ENCODE assay signal across 12 cellular contexts in the genomic region with DNA sequence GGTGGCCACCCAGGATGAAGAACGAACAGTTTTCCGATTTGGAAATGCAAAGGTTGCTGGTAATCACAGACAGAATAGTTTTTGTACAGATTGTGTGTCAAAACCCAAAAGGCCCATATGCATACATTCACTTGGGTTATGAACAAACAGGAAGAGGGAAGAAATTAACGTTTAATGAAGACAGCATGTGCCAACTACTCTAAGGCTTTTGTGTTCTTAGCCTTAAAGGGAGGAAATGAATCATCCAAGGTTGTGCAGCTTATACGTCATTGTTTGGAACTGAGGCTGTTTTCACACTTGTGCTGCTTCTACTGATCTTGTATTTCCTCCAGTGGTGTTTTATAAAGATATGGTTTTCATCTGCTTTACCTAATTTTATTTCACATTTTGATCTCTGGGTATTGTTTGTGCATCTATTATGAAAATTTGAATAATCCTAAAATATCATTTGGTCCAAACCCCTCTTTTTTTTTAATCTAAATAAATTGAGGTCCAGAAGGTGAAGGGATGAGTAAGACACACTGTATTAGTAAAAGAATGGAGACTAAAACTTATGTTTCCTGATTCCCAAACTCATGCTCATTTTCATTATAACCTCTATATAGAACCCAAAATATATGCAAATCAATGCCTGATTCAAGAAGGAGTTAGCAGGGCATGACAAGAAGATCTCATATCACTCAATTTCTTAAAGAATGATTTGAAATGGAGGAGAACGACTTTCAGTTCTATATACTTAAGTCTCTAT.
DNase-seq lines count a peak whose midpoint lies in the region; ATAC-seq and TF ChIP-seq lines count a peak whose summit lies in the region.
"Had no signal": no experiment of that assay in that cellular context is flagged by ENCODE, and none has a peak within 500 bp of the region (broad histone marks: within the 10 kb centered on the region; RNA-seq: fewer than 3 reads in every experiment).

No MANE protein-coding gene starts in this region.

- H3K4me3 ChIP-seq in Panc1 (ENCODE audit: low read depth in 2 of 2, low read length in 2 of 2) (no peak overlapping the region), fibroblast of villous mesenchyme (ENCODE audit: low read depth, low read length) (no peak overlapping the region)
- H3K4me3 ChIP-seq: neural progenitor cell had no signal

- H3K27ac ChIP-seq in Panc1 (ENCODE audit: low read length): no peak overlapping the region
- H3K27ac ChIP-seq: neural progenitor cell had no signal

- intact Hi-C loops in Panc1 (cut with micrococcal nuclease; ENCODE audit: unreplicated experiment): no loop called here

- in situ Hi-C loops in Panc1 (cut with HindIII; ENCODE audit: low pct_unique_long_range_greater_than_20kb, low sequenced_read_pairs): no loop called here

- no peaks in the 10 kb centered on the region for H3K36me3 ChIP-seq in Panc1 (ENCODE audit: control insufficient read depth, insufficient read depth, low read length)
- H3K36me3 ChIP-seq: neural progenitor cell had no signal

- H3K36me3 Mint-ChIP-seq in activated naive CD4-positive, alpha-beta T cell treated with anti-CD3 and anti-CD28 coated beads, Interleukin-2, amount 10 ng/mL, durations not matched to agents 7 days and 5 days: no peaks in the 10 kb centered on the region
- H3K36me3 Mint-ChIP-seq: neural progenitor cell had no signal

- no peaks in the 10 kb centered on the region for H3K9me3 Mint-ChIP-seq in activated naive CD4-positive, alpha-beta T cell treated with anti-CD3 and anti-CD28 coated beads, Interleukin-2, amount 10 ng/mL, durations not matched to agents 7 days and 5 days
- H3K9me3 Mint-ChIP-seq: dendritic cell treated with granulocyte-macrophage colony-stimulating factor and Interleukin-4, amounts not matched to agents 40 ng/mL and 50 ng/mL, for 4 days; neural progenitor cell; stimulated activated naive CD8-positive, alpha-beta T cell treated with anti-CD3 and anti-CD28 coated beads, Interleukin-15, Interleukin-2, amounts not matched to agents 100 ng/mL and 50 ng/mL, for 24 hours had no signal

- no peaks in the 10 kb centered on the region for H3K4me1 Mint-ChIP-seq in activated naive CD4-positive, alpha-beta T cell treated with anti-CD3 and anti-CD28 coated beads, Interleukin-2, amount 10 ng/mL, durations not matched to agents 7 days and 5 days

- H3K4me1 ChIP-seq in Panc1 (ENCODE audit: control insufficient read depth, insufficient read depth, low read length): peaks cover 5% of the 10 kb centered on the region

- TF ChIP-seq CTCF in Panc1 (IDR thresholded peaks at IDR 0.05) (no peak), fibroblast of villous mesenchyme (IDR thresholded peaks at IDR 0.05; ENCODE audit: insufficient read depth, low read depth, low read length) (no peak)

- no peaks in the 10 kb centered on the region for H3K9me3 ChIP-seq in Panc1 (ENCODE audit: control insufficient read depth, insufficient read depth, low read depth, low read length)

- no peak overlapping the region for H3K27ac Mint-ChIP-seq in activated naive CD4-positive, alpha-beta T cell treated with anti-CD3 and anti-CD28 coated beads, Interleukin-2, amount 10 ng/mL, durations not matched to agents 7 days and 5 days
- H3K27ac Mint-ChIP-seq: dendritic cell treated with granulocyte-macrophage colony-stimulating factor and Interleukin-4, amounts not matched to agents 40 ng/mL and 50 ng/mL, for 4 days; neural progenitor cell; stimulated activated naive CD8-positive, alpha-beta T cell treated with anti-CD3 and anti-CD28 coated beads, Interleukin-15, Interleukin-2, amounts not matched to agents 100 ng/mL and 50 ng/mL, for 24 hours had no signal

- no peaks in the 10 kb centered on the region for H3K27me3 ChIP-seq in Panc1 (ENCODE audit: control insufficient read depth, insufficient read depth, low read length)
- H3K27me3 ChIP-seq: neural progenitor cell had no signal

- peak; percentile 48 for ATAC-seq in GM19395 (IDR thresholded peaks at IDR 0.05; ENCODE audit: unreplicated experiment)
- ATAC-seq in Panc1: peak; percentile 81; the same call in 1 of the 2 replicates

- H3K27me3 Mint-ChIP-seq in activated naive CD4-positive, alpha-beta T cell treated with anti-CD3 and anti-CD28 coated beads, Interleukin-2, amount 10 ng/mL, durations not matched to agents 7 days and 5 days: no peaks in the 10 kb centered on the region
- H3K27me3 Mint-ChIP-seq: dendritic cell treated with granulocyte-macrophage colony-stimulating factor and Interleukin-4, amounts not matched to agents 40 ng/mL and 50 ng/mL, for 4 days; stimulated activated naive CD8-positive, alpha-beta T cell treated with anti-CD3 and anti-CD28 coated beads, Interleukin-15, Interleukin-2, amounts not matched to agents 100 ng/mL and 50 ng/mL, for 24 hours had no signal

- POLR2A ChIA-PET in Panc1 (lab: Charles Lee): no interaction called here

- CTCF ChIA-PET in Panc1 (lab: Charles Lee): no interaction called here
- CTCF ChIA-PET in activated naive CD4-positive, alpha-beta T cell treated with anti-CD3 and anti-CD28 coated beads, Interleukin-2, amount 10 ng/mL, durations not matched to agents 7 days and 5 days (lab: Charles Lee): interaction anchor here (0.7 kb wide), 1 partner anchor 530 kb away, joined by 4 read pairs; no protein-coding TSS in a partner anchor

- DNase-seq in A172 (ENCODE audit: low spot score): peak; percentile 88
- peak; percentile 55 for DNase-seq in Panc1 (ENCODE audit: low read depth, low spot score)
- peak; percentile 91 for DNase-seq in fibroblast of villous mesenchyme (ENCODE audit: low read depth)
- no peak for DNase-seq in NCI-H2171 (lab: John Stamatoyannopoulos, UW)
- no peak for DNase-seq in mesenteric fat pad (ENCODE audit: low spot score)
- no peak for DNase-seq in activated naive CD4-positive, alpha-beta T cell treated with anti-CD3 and anti-CD28 coated beads, Interleukin-2, amount 10 ng/mL, durations not matched to agents 7 days and 5 days
- DNase-seq in NCI-H526 (lab: John Stamatoyannopoulos, UW): no peak
- DNase-seq: NCI-H1105 had no signal

- no peak overlapping the region for H3K4me3 Mint-ChIP-seq in activated naive CD4-positive, alpha-beta T cell treated with anti-CD3 and anti-CD28 coated beads, Interleukin-2, amount 10 ng/mL, durations not matched to agents 7 days and 5 days
- H3K4me3 Mint-ChIP-seq: dendritic cell treated with granulocyte-macrophage colony-stimulating factor and Interleukin-4, amounts not matched to agents 40 ng/mL and 50 ng/mL, for 4 days; neural progenitor cell; stimulated activated naive CD8-positive, alpha-beta T cell treated with anti-CD3 and anti-CD28 coated beads, Interleukin-15, Interleukin-2, amounts not matched to agents 100 ng/mL and 50 ng/mL, for 24 hours had no signal

- BruUV-seq in Panc1 (replicated peaks; lab: Mats Ljungman, UMichigan): no TSS peak

Comparison
In these comparisons a context has a peak if more than half of its experiments do, and no peak if none do; other contexts are left out.
1. DNase-seq: peak in A172 (single experiment), Panc1 (single experiment) and fibroblast of villous mesenchyme (single experiment); none in NCI-H2171 (single experiment), mesenteric fat pad (single experiment), activated naive CD4-positive, alpha-beta T cell treated with anti-CD3 and anti-CD28 coated beads, Interleukin-2, amount 10 ng/mL, durations not matched to agents 7 days and 5 days (single experiment) and NCI-H526 (0 of 2).